In the genomic region with DNA sequence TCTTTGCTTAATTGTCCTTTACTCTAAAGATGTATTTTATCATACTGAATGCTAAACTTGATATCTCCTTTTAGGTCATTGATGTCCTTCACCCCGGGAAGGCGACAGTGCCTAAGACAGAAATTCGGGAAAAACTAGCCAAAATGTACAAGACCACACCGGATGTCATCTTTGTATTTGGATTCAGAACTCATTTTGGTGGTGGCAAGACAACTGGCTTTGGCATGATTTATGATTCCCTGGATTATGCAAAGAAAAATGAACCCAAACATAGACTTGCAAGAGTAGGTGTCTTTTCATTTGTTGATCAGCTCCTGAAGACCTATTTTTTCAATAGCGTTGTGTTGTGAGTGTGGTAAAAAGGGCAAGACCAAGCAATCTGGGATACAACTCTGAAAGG, we compare ENCODE assay signal across 9 cellular contexts. TPM values are rescaled to one million over a fixed set of nuclear protein-coding genes. Genes with fewer than 3 reads are reported as not detected.
A peak's percentile ranks its signal among the peaks of the same experiment; 100 is the strongest.
DNase-seq lines count a peak whose midpoint lies in the region; ATAC-seq and TF ChIP-seq lines count a peak whose summit lies in the region.
"Had no signal": no experiment of that assay in that cellular context is flagged by ENCODE, and none has a peak within 500 bp of the region (broad histone marks: within the 10 kb centered on the region; RNA-seq: fewer than 3 reads in every experiment).

No MANE protein-coding gene starts in this region.

- CTCF ChIA-PET in SK-N-SH (lab: Yijun Ruan, JAX): interaction anchor here (2.3 kb wide), 1 partner anchor 11 kb away, joined by 28 read pairs; no protein-coding TSS in a partner anchor

- H3K27ac ChIP-seq in SK-N-SH (ENCODE audit: low read depth in 2 of 2, low read length in 1 of 2): no peak overlapping the region
- H3K27ac ChIP-seq in RWPE2 (ENCODE audit: poor library complexity, severe bottlenecking): peak overlapping the region; percentile 67
- H3K27ac ChIP-seq: neutrophil had no signal

- no peak for TF ChIP-seq EP300 in SK-N-SH (IDR thresholded peaks at IDR 0.05; ENCODE audit: borderline replicate concordance in 1 of 2, low read depth in 1 of 2, low read length in 1 of 2)

- WGBS in SK-N-SH (ENCODE audit: low lambda C conversion rate): 86% methylated on average over 5 of the region's 5 CpGs

- H3K4me3 ChIP-seq in SK-N-SH (ENCODE audit: low read depth in 2 of 2, low read length in 1 of 2) (peak overlapping the region; percentile 73 to 76), RWPE2 (ENCODE audit: severe bottlenecking) (peak overlapping the region; percentile 55), epithelial cell of esophagus (ENCODE audit: low read length) (peak overlapping the region; percentile 87), retinal pigment epithelial cell (ENCODE audit: low read length) (peak overlapping the region; percentile 100)

- H2AFZ ChIP-seq in SK-N-SH (ENCODE audit: low read depth): no peak overlapping the region

- H4K20me1 ChIP-seq in SK-N-SH (ENCODE audit: insufficient read depth): peaks cover 61% of the 10 kb centered on the region

- peaks cover 22 to 41% of the 10 kb centered on the region in 2 experiments; a peak in 3 of 4 replicates for H3K4me1 ChIP-seq in SK-N-SH (ENCODE audit: control insufficient read depth in 1 of 2, insufficient read depth in 2 of 2, low read depth in 1 of 2, low read length in 1 of 2)
- peaks cover 32% of the 10 kb centered on the region for H3K4me1 ChIP-seq in RWPE2 (ENCODE audit: insufficient read depth, poor library complexity, severe bottlenecking)

- no peak for TF ChIP-seq RAD21 in SK-N-SH (IDR thresholded peaks at IDR 0.05; ENCODE audit: low read length)

- DNase-seq in SK-N-SH: no peak
- DNase-seq in RWPE2 (ENCODE audit: low spot score): no peak
- DNase-seq in epithelial cell of esophagus (ENCODE audit: low read depth): no peak
- no peak for DNase-seq in retinal pigment epithelial cell (ENCODE audit: low read depth)
- DNase-seq in HuH-7 (ENCODE audit: low spot score): no peak

- peaks cover 26% of the 10 kb centered on the region for H3F3A ChIP-seq in SK-N-SH (replicated peaks; ENCODE audit: insufficient read depth)

- H3K9me3 ChIP-seq in SK-N-SH (no peaks in the 10 kb centered on the region), RWPE2 (ENCODE audit: severe bottlenecking) (no peaks in the 10 kb centered on the region)
- H3K9me3 ChIP-seq: neutrophil had no signal

- no peak for ATAC-seq in SK-N-SH treated with all-trans-retinoic acid at 6 μM for 48 hours
- ATAC-seq in RWPE2 (ENCODE audit: low read depth): no peak
- no peak for ATAC-seq in GM18502 (IDR thresholded peaks at IDR 0.05; ENCODE audit: poor library complexity, unreplicated experiment)
- ATAC-seq in GM21737 (IDR thresholded peaks at IDR 0.05; ENCODE audit: unreplicated experiment): no peak

- peak overlapping the region; percentile 84 for H3K4me2 ChIP-seq in SK-N-SH

- POLR2A ChIA-PET in SK-N-SH (lab: Yijun Ruan, JAX): no interaction called here

- H3K36me3 ChIP-seq in SK-N-SH (replicated peaks in 1 of 2; ENCODE audit: control insufficient read depth in 1 of 2, insufficient read depth in 2 of 2, low read length in 1 of 2): peaks cover 57 to 61% of the 10 kb centered on the region in 2 experiments
- H3K36me3 ChIP-seq in RWPE2 (ENCODE audit: low read depth): peaks cover 63% of the 10 kb centered on the region

- TF ChIP-seq CTCF in SK-N-SH (IDR thresholded peaks at IDR 0.05): no peak
- TF ChIP-seq CTCF in RWPE2 (IDR thresholded peaks at IDR 0.05; ENCODE audit: poor library complexity, severe bottlenecking): no peak
- no peak for TF ChIP-seq CTCF in epithelial cell of esophagus (IDR thresholded peaks at IDR 0.05; ENCODE audit: insufficient read depth, low read depth, low read length, missing control alignments)
- TF ChIP-seq CTCF in retinal pigment epithelial cell (conservative IDR thresholded peaks at IDR 0.05; ENCODE audit: low read depth, low read length): no peak

- no peaks in the 10 kb centered on the region for H3K27me3 ChIP-seq in SK-N-SH (ENCODE audit: insufficient read depth)
- H3K27me3 ChIP-seq in RWPE2 (ENCODE audit: insufficient read depth, poor library complexity, severe bottlenecking): no peaks in the 10 kb centered on the region
- H3K27me3 ChIP-seq: neutrophil had no signal

- H3K79me2 ChIP-seq in SK-N-SH (ENCODE audit: insufficient read depth): peaks cover 61% of the 10 kb centered on the region

- H3K9me2 ChIP-seq in SK-N-SH: no peaks in the 10 kb centered on the region

- peak overlapping the region; percentile 82; the same call in 1 of the 2 replicates for H3K9ac ChIP-seq in SK-N-SH

TF ChIP-seq in SK-N-SH, 30 proteins besides CTCF, POLR2A, EP300 and RAD21:
- TF ChIP-seq RFX5 (IDR thresholded peaks at IDR 0.05; ENCODE audit: low read length) (no peak), MAX (IDR thresholded peaks at IDR 0.05; ENCODE audit: low read depth) (no peak), YY1 (IDR thresholded peaks at IDR 0.05; ENCODE audit: low read depth) (no peak)

TF ChIP-seq in SK-N-SH treated with all-trans-retinoic acid at 6 μM for 48 hours, 23 proteins besides CTCF, POLR2A, EP300 and RAD21:
- TF ChIP-seq, protein P1, sequence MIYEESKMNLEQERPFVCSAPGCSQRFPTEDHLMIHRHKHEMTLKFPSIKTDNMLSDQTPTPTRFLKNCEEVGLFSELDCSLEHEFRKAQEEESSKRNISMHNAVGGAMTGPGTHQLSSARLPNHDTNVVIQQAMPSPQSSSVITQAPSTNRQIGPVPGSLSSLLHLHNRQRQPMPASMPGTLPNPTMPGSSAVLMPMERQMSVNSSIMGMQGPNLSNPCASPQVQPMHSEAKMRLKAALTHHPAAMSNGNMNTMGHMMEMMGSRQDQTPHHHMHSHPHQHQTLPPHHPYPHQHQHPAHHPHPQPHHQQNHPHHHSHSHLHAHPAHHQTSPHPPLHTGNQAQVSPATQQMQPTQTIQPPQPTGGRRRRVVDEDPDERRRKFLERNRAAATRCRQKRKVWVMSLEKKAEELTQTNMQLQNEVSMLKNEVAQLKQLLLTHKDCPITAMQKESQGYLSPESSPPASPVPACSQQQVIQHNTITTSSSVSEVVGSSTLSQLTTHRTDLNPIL (CRISPR knock-in tag; IDR thresholded peaks at IDR 0.05; ENCODE audit: low read depth): no peak
- TF ChIP-seq BACH2 (CRISPR knock-in tag; IDR thresholded peaks at IDR 0.05; ENCODE audit: borderline replicate concordance): no peak
- TF ChIP-seq ZFP30 (CRISPR knock-in tag; IDR thresholded peaks at IDR 0.05): no peak
- no peak for TF ChIP-seq ISL1 (CRISPR knock-in tag; IDR thresholded peaks at IDR 0.05)
- TF ChIP-seq, protein P2, sequence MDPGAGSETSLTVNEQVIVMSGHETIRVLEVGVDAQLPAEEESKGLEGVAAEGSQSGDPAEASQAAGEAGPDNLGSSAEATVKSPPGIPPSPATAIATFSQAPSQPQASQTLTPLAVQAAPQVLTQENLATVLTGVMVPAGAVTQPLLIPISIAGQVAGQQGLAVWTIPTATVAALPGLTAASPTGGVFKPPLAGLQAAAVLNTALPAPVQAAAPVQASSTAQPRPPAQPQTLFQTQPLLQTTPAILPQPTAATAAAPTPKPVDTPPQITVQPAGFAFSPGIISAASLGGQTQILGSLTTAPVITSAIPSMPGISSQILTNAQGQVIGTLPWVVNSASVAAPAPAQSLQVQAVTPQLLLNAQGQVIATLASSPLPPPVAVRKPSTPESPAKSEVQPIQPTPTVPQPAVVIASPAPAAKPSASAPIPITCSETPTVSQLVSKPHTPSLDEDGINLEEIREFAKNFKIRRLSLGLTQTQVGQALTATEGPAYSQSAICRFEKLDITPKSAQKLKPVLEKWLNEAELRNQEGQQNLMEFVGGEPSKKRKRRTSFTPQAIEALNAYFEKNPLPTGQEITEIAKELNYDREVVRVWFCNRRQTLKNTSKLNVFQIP (CRISPR knock-in tag; IDR thresholded peaks at IDR 0.05; ENCODE audit: borderline replicate concordance, low read depth): no peak
- TF ChIP-seq ZNF8 (CRISPR knock-in tag; IDR thresholded peaks at IDR 0.05): no peak
- TF ChIP-seq TCF4 (CRISPR knock-in tag; IDR thresholded peaks at IDR 0.05; ENCODE audit: borderline replicate concordance): no peak
- no peak for TF ChIP-seq PATZ1 (CRISPR knock-in tag; IDR thresholded peaks at IDR 0.05; ENCODE audit: borderline replicate concordance)
- TF ChIP-seq PPARA (CRISPR knock-in tag; IDR thresholded peaks at IDR 0.05; ENCODE audit: borderline replicate concordance): no peak
- no peak for TF ChIP-seq ESRRG (CRISPR knock-in tag; IDR thresholded peaks at IDR 0.05)
- no peak for TF ChIP-seq ZFP3 (CRISPR knock-in tag; IDR thresholded peaks at IDR 0.05)
- TF ChIP-seq ZNF70 (CRISPR knock-in tag; IDR thresholded peaks at IDR 0.05): no peak
- TF ChIP-seq RARB (CRISPR knock-in tag; IDR thresholded peaks at IDR 0.05): no peak

RNA-seq across cellular contexts. Expression of gene RPS24, which starts 1.8 kb away (rescaled TPM):
- 3,806 and 4,595 TPM in 2 replicates for polyA plus RNA-seq in SK-N-SH (2012; rRNA removed)
- 5,571 and 7,484 TPM in 2 replicates for polyA plus RNA-seq in SK-N-SH (2012; cell fraction: cytosol; rRNA removed)
- 872 and 1,029 TPM in 2 replicates for polyA plus RNA-seq in SK-N-SH (2012; cell fraction: nucleus; rRNA removed)

RNA-seq across cellular contexts. Expression of gene POLR3A, which starts 6.1 kb away (rescaled TPM):
- 10.8 and 14.1 TPM in 2 replicates for polyA plus RNA-seq in SK-N-SH (2012; rRNA removed)
- 7.7 and 9.0 TPM in 2 replicates for polyA plus RNA-seq in SK-N-SH (2012; cell fraction: cytosol; rRNA removed)
- 23.2 and 30.4 TPM in 2 replicates for polyA plus RNA-seq in SK-N-SH (2012; cell fraction: nucleus; rRNA removed)
